Comparison of ENCODE assay signal across 18 cellular contexts in genomic region chr5:54515634-54516033, GRCh38. TPM values are rescaled to one million over a fixed set of nuclear protein-coding genes. Genes with fewer than 3 reads are reported as not detected.
A peak's percentile ranks its signal among the peaks of the same experiment; 100 is the strongest.
DNase-seq lines count a peak whose midpoint lies in the region; ATAC-seq and TF ChIP-seq lines count a peak whose summit lies in the region.
"Had no signal": no experiment of that assay in that cellular context is flagged by ENCODE, and none has a peak within 500 bp of the region (broad histone marks: within the 10 kb centered on the region; RNA-seq: fewer than 3 reads in every experiment).

No MANE protein-coding gene starts in this region.

- H3K36me3 ChIP-seq in A673 (ENCODE audit: insufficient read depth, low read length, poor library complexity, severe bottlenecking) (peaks cover 22% of the 10 kb centered on the region), KMS-11 (ENCODE audit: insufficient read depth) (no peaks in the 10 kb centered on the region), neuronal stem cell (replicated peaks in 1 of 2; ENCODE audit: control insufficient read depth in 2 of 2, insufficient read depth in 2 of 2, low read length in 2 of 2) (peaks cover 2 to 16% of the 10 kb centered on the region in 2 donors)
- H3K36me3 ChIP-seq: Peyer's patch had no signal

- POLR2A ChIA-PET in A673 (lab: Charles Lee; ENCODE audit: low non-redundant PET), result no interaction called here
- POLR2A ChIA-PET in activated CD4-positive, alpha-beta T cell treated with anti-CD3 and anti-CD28 coated beads, Interleukin-2, amount 10 ng/mL, durations not matched to agents 7 days and 5 days (lab: Charles Lee), result no interaction called here

- peak overlapping the region; percentile 9 for H3K4me3 ChIP-seq in A673 (ENCODE audit: low read depth, low read length, poor library complexity, severe bottlenecking)
- H3K4me3 ChIP-seq in KMS-11 (IDR thresholded peaks at IDR 0.05; ENCODE audit: insufficient read depth, low read depth, low read length), result no peak overlapping the region
- H3K4me3 ChIP-seq in coronary artery, result no peak overlapping the region
- no peak overlapping the region for H3K4me3 ChIP-seq in neuronal stem cell (ENCODE audit: low read length in 2 of 2)
- H3K4me3 ChIP-seq: Peyer's patch had no signal

- no peak overlapping the region for H3K4ac ChIP-seq in neuronal stem cell (ENCODE audit: low read length)

- H3K4me1 ChIP-seq in A673 (ENCODE audit: insufficient read depth, low read length, poor library complexity, severe bottlenecking), result peaks cover 24% of the 10 kb centered on the region
- peaks cover 38% of the 10 kb centered on the region for H3K4me1 ChIP-seq in KMS-11 (ENCODE audit: low read depth, poor library complexity, severe bottlenecking)
- H3K4me1 ChIP-seq in neuronal stem cell (ENCODE audit: control insufficient read depth in 2 of 2, insufficient read depth in 1 of 2, low read depth in 1 of 2, low read length in 2 of 2), result peaks cover 20 to 24% of the 10 kb centered on the region in 2 donors

- peaks cover 25% of the 10 kb centered on the region for H3K79me2 ChIP-seq in KMS-11 (ENCODE audit: insufficient read depth, low read depth)

- no peak overlapping the region for H2BK15ac ChIP-seq in neuronal stem cell (ENCODE audit: low read length)

- no peak overlapping the region for H3K9ac ChIP-seq in KMS-11
- H3K9ac ChIP-seq in neuronal stem cell (ENCODE audit: low read depth, low read length, poor library complexity), result no peak overlapping the region
- H3K9ac ChIP-seq: SK-N-SH had no signal

- BruUV-seq in A673 (replicated peaks; lab: Mats Ljungman, UMichigan), result no TSS peak

- H3K27ac Mint-ChIP-seq in activated CD4-positive, alpha-beta T cell treated with anti-CD3 and anti-CD28 coated beads, Interleukin-2, amount 10 ng/mL, durations not matched to agents 7 days and 5 days, result no peak overlapping the region
- no peak overlapping the region for H3K27ac Mint-ChIP-seq in endothelial cell (ENCODE audit: unreplicated experiment)

- H3K23ac ChIP-seq in neuronal stem cell (ENCODE audit: low read depth, low read length, poor library complexity), result no peak overlapping the region

- no peaks in the 10 kb centered on the region for H3K27me3 ChIP-seq in A673 (replicated peaks; ENCODE audit: insufficient read depth, low read depth, low read length, poor library complexity)
- no peaks in the 10 kb centered on the region for H3K27me3 ChIP-seq in KMS-11 (ENCODE audit: insufficient read depth, low read depth)
- H3K27me3 ChIP-seq in neuronal stem cell (ENCODE audit: control insufficient read depth in 3 of 3, insufficient read depth in 3 of 3, low read depth in 1 of 3, low read length in 3 of 3), result peaks cover 0 to 3% (median 0%) of the 10 kb centered on the region in 3 experiments
- H3K27me3 ChIP-seq: Peyer's patch had no signal

- H4K20me1 ChIP-seq in KMS-11 (ENCODE audit: insufficient read depth), result no peaks in the 10 kb centered on the region

- no peak overlapping the region for H2BK12ac ChIP-seq in neuronal stem cell (ENCODE audit: low read length)

- H3K27me3 Mint-ChIP-seq in activated CD4-positive, alpha-beta T cell treated with anti-CD3 and anti-CD28 coated beads, Interleukin-2, amount 10 ng/mL, durations not matched to agents 7 days and 5 days, result peaks cover 23% of the 10 kb centered on the region
- peaks cover 2% of the 10 kb centered on the region for H3K27me3 Mint-ChIP-seq in endothelial cell (ENCODE audit: unreplicated experiment)

- peaks cover 27% of the 10 kb centered on the region for H3K4me1 Mint-ChIP-seq in activated CD4-positive, alpha-beta T cell treated with anti-CD3 and anti-CD28 coated beads, Interleukin-2, amount 10 ng/mL, durations not matched to agents 7 days and 5 days
- peaks cover 17% of the 10 kb centered on the region for H3K4me1 Mint-ChIP-seq in endothelial cell (ENCODE audit: unreplicated experiment)

- H3K18ac ChIP-seq in neuronal stem cell (ENCODE audit: low read length), result no peak overlapping the region

- H3K27ac ChIP-seq in A673 (ENCODE audit: low read depth, low read length, poor library complexity, severe bottlenecking) (peak overlapping the region; percentile 96), KMS-11 (no peak overlapping the region), coronary artery (peak overlapping the region in 1 of 2 donors; percentile 22), neuronal stem cell (replicated peaks; ENCODE audit: low read length) (no peak overlapping the region)
- H3K27ac ChIP-seq: C4-2B, Peyer's patch had no signal

- TF ChIP-seq CTCF in A673 (conservative IDR thresholded peaks at IDR 0.05; ENCODE audit: low read depth, low read length) (no peak), KMS-11 (conservative IDR thresholded peaks at IDR 0.05; ENCODE audit: low read depth, low read length) (no peak), coronary artery (IDR thresholded peaks at IDR 0.05) (no peak), endothelial cell (IDR thresholded peaks at IDR 0.05; ENCODE audit: unreplicated experiment) (no peak)

- DNase-seq in A673 (ENCODE audit: low spot score) (peak; percentile 46), coronary artery (ENCODE audit: low spot score) (peak; percentile 54), neuronal stem cell (ENCODE audit: low spot score) (no peak), endothelial cell (ENCODE audit: low spot score) (no peak)
- no peak for DNase-seq in activated CD4-positive, alpha-beta T cell treated with anti-CD3 and anti-CD28 coated beads, Interleukin-2, amount 10 ng/mL, durations not matched to agents 7 days and 5 days
- DNase-seq: DMS79 treated with DMSO at 0.1 percent for 48 hours, GOT3, NCI-H1092 treated with DMSO at 0.1 percent for 48 hours, NCI-H1694, NCI-H2227 treated with DMSO at 0.1 percent for 48 hours, NCI-H524, Peyer's patch, SK-N-SH had no signal

- H3K9me3 Mint-ChIP-seq in activated CD4-positive, alpha-beta T cell treated with anti-CD3 and anti-CD28 coated beads, Interleukin-2, amount 10 ng/mL, durations not matched to agents 7 days and 5 days, result no peaks in the 10 kb centered on the region
- H3K9me3 Mint-ChIP-seq in endothelial cell (ENCODE audit: unreplicated experiment), result no peaks in the 10 kb centered on the region

- peaks cover 8% of the 10 kb centered on the region for H3K79me1 ChIP-seq in neuronal stem cell (ENCODE audit: low read depth, low read length)

- CTCF ChIA-PET in A673 (lab: Charles Lee), result interaction anchor here (0.6 to 3.8 kb wide), 3 partner anchors 26 to 330 kb away, joined by 3 to 28 read pairs (median 9); no protein-coding TSS in a partner anchor
- CTCF ChIA-PET in activated CD4-positive, alpha-beta T cell treated with anti-CD3 and anti-CD28 coated beads, Interleukin-2, amount 10 ng/mL, durations not matched to agents 7 days and 5 days (lab: Charles Lee), result interaction anchor here (1.9 to 3.6 kb wide), 3 partner anchors 22 to 379 kb away, joined by 4 to 43 read pairs (median 19); no protein-coding TSS in a partner anchor

- no peak overlapping the region for H4K8ac ChIP-seq in neuronal stem cell (ENCODE audit: low read depth, low read length)

- intact Hi-C loops in A673 (cut with micrococcal nuclease; ENCODE audit: unreplicated experiment), result loop anchor here (1.0 to 10.0 kb wide), 3 partner anchors 187 to 629 kb away; no protein-coding TSS in a partner anchor

- H3K9me3 ChIP-seq in A673 (ENCODE audit: low read depth, low read length, poor library complexity, severe bottlenecking) (no peaks in the 10 kb centered on the region), neuronal stem cell (replicated peaks in 1 of 2; ENCODE audit: control insufficient read depth in 2 of 2, insufficient read depth in 1 of 2, low read depth in 1 of 2, low read length in 2 of 2) (peaks cover 8 to 11% of the 10 kb centered on the region in 2 donors)
- H3K9me3 ChIP-seq: Peyer's patch, SK-N-SH had no signal

- no peak overlapping the region for H3K14ac ChIP-seq in neuronal stem cell (ENCODE audit: low read length)

- no peak overlapping the region for H3K4me3 Mint-ChIP-seq in activated CD4-positive, alpha-beta T cell treated with anti-CD3 and anti-CD28 coated beads, Interleukin-2, amount 10 ng/mL, durations not matched to agents 7 days and 5 days
- H3K4me3 Mint-ChIP-seq in endothelial cell (ENCODE audit: unreplicated experiment), result no peak overlapping the region

- H3K4me2 ChIP-seq in KMS-11, result no peak overlapping the region
- H3K4me2 ChIP-seq in neuronal stem cell (ENCODE audit: insufficient read depth, low read length, poor library complexity, severe bottlenecking), result no peak overlapping the region
- H3K4me2 ChIP-seq: SK-N-SH had no signal

- peaks cover 17% of the 10 kb centered on the region for H3K36me3 Mint-ChIP-seq in activated CD4-positive, alpha-beta T cell treated with anti-CD3 and anti-CD28 coated beads, Interleukin-2, amount 10 ng/mL, durations not matched to agents 7 days and 5 days (ENCODE audit: low read depth)
- peaks cover 5% of the 10 kb centered on the region for H3K36me3 Mint-ChIP-seq in endothelial cell (ENCODE audit: low read depth, unreplicated experiment)

- no peak overlapping the region for H2BK5ac ChIP-seq in neuronal stem cell (ENCODE audit: low read length)

- ATAC-seq in HG03378 (IDR thresholded peaks at IDR 0.05; ENCODE audit: unreplicated experiment) (no peak), HG03045 (IDR thresholded peaks at IDR 0.05; ENCODE audit: unreplicated experiment) (no peak)
- ATAC-seq: Right ventricle myocardium inferior had no signal

- no CpG with 5 or more reads among the region's 3 CpGs for WGBS in neuronal stem cell (ENCODE audit: extremely low coverage in 2 of 2, insufficient read length in 2 of 2, insufficient replicate concordance in 1 of 2), 2 donors

- H2AK5ac ChIP-seq in neuronal stem cell (ENCODE audit: low read depth, low read length), result no peak overlapping the region

- no peak overlapping the region for H4K91ac ChIP-seq in neuronal stem cell (ENCODE audit: low read depth, low read length, poor library complexity)

- H2AFZ ChIP-seq in KMS-11 (ENCODE audit: low read depth) (peak overlapping the region; percentile 3; the same call in 1 of the 2 replicates), neuronal stem cell (ENCODE audit: low read length) (peak overlapping the region; percentile 85)

- no peak overlapping the region for H2BK120ac ChIP-seq in neuronal stem cell (ENCODE audit: low read depth, low read length)

RNA-seq across cellular contexts. Expression of gene SNX18, which starts 1.9 kb away (rescaled TPM):
- total RNA-seq in A673 (2021), result 140 and 143 TPM in 2 replicates
- polyA plus RNA-seq in neuronal stem cell (2013, experiment 1 of 2), result 9.7 TPM
- polyA plus RNA-seq in neuronal stem cell (2013, experiment 2 of 2), result 10.2 TPM
- 10 to 100 TPM; 19.0 to 19.7 TPM for total RNA-seq in activated CD4-positive, alpha-beta T cell treated with anti-CD3 and anti-CD28 coated beads, Interleukin-2, amount 10 ng/mL, durations not matched to agents 7 days and 5 days
- 22.3 TPM for total RNA-seq in endothelial cell (ENCODE audit: unreplicated experiment)

Comparison
In these comparisons a context has a peak if more than half of its experiments do, and no peak if none do; other contexts are left out.
1. DNase-seq: peak in A673 (single experiment) and coronary artery (single experiment); none in neuronal stem cell (single experiment), activated CD4-positive, alpha-beta T cell treated with anti-CD3 and anti-CD28 coated beads, Interleukin-2, amount 10 ng/mL, durations not matched to agents 7 days and 5 days (single experiment) and endothelial cell (single experiment).